In genomic region chr13:43786766-43787517, GRCh38 we compare ENCODE assay signal across 8 cellular contexts. TPM values are rescaled to one million over a fixed set of nuclear protein-coding genes. Genes with fewer than 3 reads are reported as not detected.
A peak's percentile ranks its signal among the peaks of the same experiment; 100 is the strongest.
DNase-seq lines count a peak whose midpoint lies in the region; ATAC-seq and TF ChIP-seq lines count a peak whose summit lies in the region.

Gene ENOX1, minus strand, starts transcription at chr13:43786972.

- no peak for DNase-seq in BJ (ENCODE audit: low read depth)
- DNase-seq in NCI-H2081 (lab: John Stamatoyannopoulos, UW): peak; percentile 78 to 86
- peak; percentile 29 for DNase-seq in activated T-cell treated with anti-CD3 and anti-CD28 coated beads for 48 hours (ENCODE audit: low read depth)
- peak; percentile 73 for DNase-seq in fibroblast of mammary gland (ENCODE audit: low read depth)
- DNase-seq in tibial nerve (ENCODE audit: low spot score in 2 of 2): no peak

- CTCF ChIA-PET in BJ (lab: Yijun Ruan, JAX): interaction anchor here (0.6 to 1.6 kb wide), 8 partner anchors 9 to 699 kb away, joined by 3 to 4 read pairs (median 3); no protein-coding TSS in a partner anchor

- POLR2A ChIA-PET in BJ (lab: Charles Lee): no interaction called here

- no peaks in the 10 kb centered on the region for H3K36me3 ChIP-seq in BJ (ENCODE audit: control insufficient read depth, insufficient read depth, low read length)
- H3K36me3 ChIP-seq in mucosa of stomach (ENCODE audit: control insufficient read depth, insufficient read depth, low read length): no peaks in the 10 kb centered on the region
- no peaks in the 10 kb centered on the region for H3K36me3 ChIP-seq in tibial nerve

- TF ChIP-seq CTCF in BJ (IDR thresholded peaks at IDR 0.05; ENCODE audit: insufficient read depth, low read depth, low read length) (0 out of 2 replicates have a peak, but pooled peaks have one; percentile 18), fibroblast of mammary gland (conservative IDR thresholded peaks at IDR 0.05; ENCODE audit: control insufficient read depth, insufficient read depth, low read depth, low read length) (no peak), tibial nerve (IDR thresholded peaks at IDR 0.05) (peak in 2 of 5 experiments; percentile 15 to 16)

- no peaks in the 10 kb centered on the region for H3K9me3 ChIP-seq in mucosa of stomach (ENCODE audit: control insufficient read depth, low read length)
- H3K9me3 ChIP-seq in tibial nerve: no peaks in the 10 kb centered on the region

- H3K27me3 ChIP-seq in BJ (ENCODE audit: control insufficient read depth, insufficient read depth, low read length) (no peaks in the 10 kb centered on the region), mucosa of stomach (ENCODE audit: control insufficient read depth, insufficient read depth, low read length) (peaks cover 26% of the 10 kb centered on the region), tibial nerve (peaks cover 0 to 20% of the 10 kb centered on the region in 2 donors)

- peak; percentile 50 for ATAC-seq in GM18502 (IDR thresholded peaks at IDR 0.05; ENCODE audit: poor library complexity, unreplicated experiment)
- ATAC-seq in HG03045 (IDR thresholded peaks at IDR 0.05; ENCODE audit: unreplicated experiment): no peak

- peak within 1 kb of the TSS in 2 of 4 donors; percentile 39 to 71 for H3K27ac ChIP-seq in tibial nerve

- H3K4me1 ChIP-seq in mucosa of stomach (ENCODE audit: control insufficient read depth, insufficient read depth, low read length): peaks cover 13% of the 10 kb centered on the region
- peaks cover 0 to 38% (median 10%) of the 10 kb centered on the region in 4 donors for H3K4me1 ChIP-seq in tibial nerve

- H3K4me3 ChIP-seq in BJ (ENCODE audit: low read depth, low read length) (peak within 1 kb of the TSS; percentile 67), fibroblast of mammary gland (ENCODE audit: control insufficient read depth, low read depth, low read length) (peak within 1 kb of the TSS; percentile 64), mucosa of stomach (ENCODE audit: low read length) (peak within 1 kb of the TSS; percentile 41), tibial nerve (peak within 1 kb of the TSS; percentile 55 to 70 (median 62))

- 0% methylated on average over 39 to 41 of the region's 93 CpGs for WGBS in tibial nerve, 2 donors

- TF ChIP-seq EP300 in tibial nerve (IDR thresholded peaks at IDR 0.05): peak in 1 of 2 donors; percentile 21

- H3K9ac ChIP-seq in mucosa of stomach (ENCODE audit: low read length): peak within 1 kb of the TSS; percentile 34

- no peak for TF ChIP-seq POLR2A in tibial nerve (IDR thresholded peaks at IDR 0.05)

RNA-seq across cellular contexts. Expression of gene ENOX1, which starts in this region (rescaled TPM):
- 2.1 TPM in 2 replicates for polyA plus RNA-seq in BJ (2011; rRNA removed)
- 2.0 and 3.3 TPM in 2 replicates for polyA minus RNA-seq in BJ (2011; rRNA and poly(A)+ RNA removed)
- 1 to 10 TPM; 2.6 to 8.2 (median 4.6) TPM for total RNA-seq in tibial nerve

Comparison
In these comparisons a context has a peak if more than half of its experiments do, and no peak if none do; other contexts are left out.
1. DNase-seq: peak in NCI-H2081 (2 of 2), activated T-cell treated with anti-CD3 and anti-CD28 coated beads for 48 hours (single experiment) and fibroblast of mammary gland (single experiment); none in BJ (single experiment) and tibial nerve (0 of 2).
2. Peak in every context shown above with its lines, with median percentiles within 50 percentile points of each other: H3K4me3 ChIP-seq.